1 cellular context compared by ENCODE assay signal in genomic region chr11:107711861-107712260, GRCh38.
TF ChIP-seq lines count a peak whose summit lies in the region.

Gene SLN, minus strand, starts transcription at chr11:107712056.

TF ChIP-seq in A549, 52 proteins besides CTCF, POLR2A, EP300 and RAD21 (continued from another document):
- TF ChIP-seq BCL3 (IDR thresholded peaks at IDR 0.05) (no peak), RFX5 (IDR thresholded peaks at IDR 0.05) (no peak), HEYL (CRISPR knock-in tag; IDR thresholded peaks at IDR 0.05) (no peak), BHLHE40 (IDR thresholded peaks at IDR 0.05; ENCODE audit: low read depth, low read length) (no peak), MAZ (IDR thresholded peaks at IDR 0.05; ENCODE audit: borderline replicate concordance, low read depth, low read length) (no peak), CEBPB (IDR thresholded peaks at IDR 0.05) (no peak), CBX2 (IDR thresholded peaks at IDR 0.05; ENCODE audit: borderline replicate concordance, low read depth) (no peak), ZFP36 (IDR thresholded peaks at IDR 0.05; ENCODE audit: borderline replicate concordance, partially characterized antibody) (no peak), ZSCAN20 (CRISPR knock-in tag; IDR thresholded peaks at IDR 0.05) (no peak), HOXA7 (CRISPR knock-in tag; IDR thresholded peaks at IDR 0.05) (no peak), KDM1A (IDR thresholded peaks at IDR 0.05; ENCODE audit: low read depth) (no peak), HOXB5 (CRISPR knock-in tag; IDR thresholded peaks at IDR 0.05) (no peak), MYC (IDR thresholded peaks at IDR 0.05; ENCODE audit: borderline replicate concordance, low read length) (no peak), ZC3H11A (IDR thresholded peaks at IDR 0.05) (no peak), HOXB13 (CRISPR knock-in tag; IDR thresholded peaks at IDR 0.05; ENCODE audit: low read depth) (no peak)
